8 cellular contexts compared by ENCODE assay signal in the genomic region with DNA sequence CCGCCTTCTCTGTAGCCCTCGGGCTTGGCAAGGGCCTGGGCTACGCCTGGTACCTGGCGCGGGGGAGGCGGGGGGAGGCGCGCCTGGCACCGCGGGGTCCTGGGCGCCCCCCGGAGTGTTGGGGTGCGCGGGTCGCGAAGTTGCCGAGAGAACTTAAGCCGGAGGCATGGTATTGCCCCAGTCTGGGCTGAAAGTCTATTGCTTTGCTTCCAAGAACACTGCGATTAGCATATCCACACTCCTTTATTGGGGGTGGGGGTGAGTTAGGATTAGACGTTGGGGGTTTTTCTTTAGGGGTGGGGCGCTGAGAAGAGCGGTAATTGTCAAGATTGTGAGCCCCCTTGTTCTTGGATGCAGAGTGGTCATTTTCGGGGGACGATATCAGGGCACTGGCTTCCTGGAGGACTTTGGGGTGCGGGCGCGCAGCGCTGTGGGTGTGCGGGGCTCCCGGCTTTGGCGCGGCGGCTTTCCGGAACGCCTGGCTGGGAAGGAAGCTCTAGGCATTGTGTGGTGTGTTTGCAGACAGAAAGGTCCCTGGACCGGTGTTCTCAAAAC. TPM values are rescaled to one million over a fixed set of nuclear protein-coding genes. Genes with fewer than 3 reads are reported as not detected.
DNase-seq lines count a peak whose midpoint lies in the region; ATAC-seq and TF ChIP-seq lines count a peak whose summit lies in the region.

No MANE protein-coding gene starts in this region.

- H3K4me3 ChIP-seq in A673 (ENCODE audit: low read depth, low read length, poor library complexity, severe bottlenecking) (peak overlapping the region; percentile 90), heart right ventricle (peak overlapping the region; percentile 62 to 97 (median 90))

- H3K4me3 Mint-ChIP-seq in activated B cell treated with CpG ODN at 0.5 μM for 24 hours, result peak overlapping the region; percentile 70

- BruUV-seq in A673 (replicated peaks; lab: Mats Ljungman, UMichigan), result no TSS peak

- H3K9me3 Mint-ChIP-seq in activated B cell treated with CpG ODN at 0.5 μM for 24 hours, result no peaks in the 10 kb centered on the region

- TF ChIP-seq CTCF in A673 (conservative IDR thresholded peaks at IDR 0.05; ENCODE audit: low read depth, low read length) (no peak), activated B cell treated with CpG ODN at 0.5 μM for 24 hours (IDR thresholded peaks at IDR 0.05) (no peak), heart right ventricle (IDR thresholded peaks at IDR 0.05) (no peak)

- no peak overlapping the region for H3K27ac Mint-ChIP-seq in activated B cell treated with CpG ODN at 0.5 μM for 24 hours

- H3K36me3 ChIP-seq in A673 (ENCODE audit: insufficient read depth, low read length, poor library complexity, severe bottlenecking), result no peaks in the 10 kb centered on the region
- H3K36me3 ChIP-seq in heart right ventricle, result no peaks in the 10 kb centered on the region

- DNase-seq in A673 (ENCODE audit: low spot score), result peak; percentile 21
- DNase-seq in activated B cell treated with CpG ODN at 0.5 μM for 24 hours, result no peak
- DNase-seq in heart right ventricle, result no peak
- no peak for DNase-seq in sciatic nerve (ENCODE audit: low spot score)
- no peak for DNase-seq in SIG-M5 treated with dmso at 0.1 percent for 504 hours (lab: John Stamatoyannopoulos, UW; ENCODE audit: unreplicated experiment)
- DNase-seq in NCI-H146 treated with DMSO at 0.1 percent for 48 hours (lab: John Stamatoyannopoulos, UW; ENCODE audit: unreplicated experiment), result no peak
- DNase-seq in activated CD8-positive, alpha-beta memory T cell treated with anti-CD3 and anti-CD28 coated beads for 24 hours, result no peak

- no peaks in the 10 kb centered on the region for H3K36me3 Mint-ChIP-seq in activated B cell treated with CpG ODN at 0.5 μM for 24 hours (ENCODE audit: low read depth)

- 1% methylated on average over 36 of the region's 36 CpGs for WGBS in heart right ventricle, 2 donors

- peaks cover 57% of the 10 kb centered on the region for H3K27me3 Mint-ChIP-seq in activated B cell treated with CpG ODN at 0.5 μM for 24 hours

- POLR2A ChIA-PET in A673 (lab: Charles Lee; ENCODE audit: low non-redundant PET), result interaction anchor here (1.1 kb wide), 1 partner anchor 743 kb away, joined by 3 read pairs; the partner anchor contains the start of gene MARCHF7
- POLR2A ChIA-PET in activated B cell treated with CpG ODN at 0.5 μM for 24 hours (lab: Charles Lee), result no interaction called here

- H3K27ac ChIP-seq in A673 (ENCODE audit: low read depth, low read length, poor library complexity, severe bottlenecking), result peak overlapping the region; percentile 70
- H3K27ac ChIP-seq in heart right ventricle, result peak overlapping the region; percentile 74 to 97 (median 92)

- H3K9me3 ChIP-seq in A673 (ENCODE audit: low read depth, low read length, poor library complexity, severe bottlenecking) (no peaks in the 10 kb centered on the region), heart right ventricle (no peaks in the 10 kb centered on the region)

- peaks cover 18% of the 10 kb centered on the region for H3K4me1 Mint-ChIP-seq in activated B cell treated with CpG ODN at 0.5 μM for 24 hours

- no peaks in the 10 kb centered on the region for H3K27me3 ChIP-seq in A673 (replicated peaks; ENCODE audit: insufficient read depth, low read depth, low read length, poor library complexity)
- peaks cover 0 to 44% (median 0%) of the 10 kb centered on the region in 7 donors for H3K27me3 ChIP-seq in heart right ventricle

- H3K4me1 ChIP-seq in A673 (ENCODE audit: insufficient read depth, low read length, poor library complexity, severe bottlenecking) (peaks cover 21% of the 10 kb centered on the region), heart right ventricle (peaks cover 7 to 68% (median 47%) of the 10 kb centered on the region in 9 donors)

- ATAC-seq in GM21723 (IDR thresholded peaks at IDR 0.05; ENCODE audit: unreplicated experiment) (peak; percentile 2), activated B cell treated with CpG ODN at 0.5 μM for 24 hours (ENCODE audit: low read depth) (no peak), heart right ventricle (peak; percentile 2 to 65 (median 16)), sciatic nerve (peak; percentile 5)

- CTCF ChIA-PET in A673 (lab: Charles Lee) (interaction anchor here (0.6 to 1.2 kb wide), 2 partner anchors 15 to 150 kb away, joined by 3 to 4 read pairs; no protein-coding TSS in a partner anchor), activated B cell treated with CpG ODN at 0.5 μM for 24 hours (lab: Charles Lee) (no interaction called here)

- intact Hi-C loops in A673 (cut with micrococcal nuclease; ENCODE audit: unreplicated experiment), result no loop called here
- intact Hi-C loops in activated B cell treated with CpG ODN at 0.5 μM for 24 hours (cut with micrococcal nuclease), result loop anchor here (10.0 kb wide), 1 partner anchor 746 kb away; the partner anchor contains the start of gene MARCHF7
- intact Hi-C loops in heart right ventricle (cut with DNase I), result loop anchor here in 7 of 10 donors (2.0 to 10.0 kb wide), 8 partner anchors 63 to 150 kb away; no protein-coding TSS in a partner anchor
- intact Hi-C loops in sciatic nerve (cut with DNase I), result no loop called here

RNA-seq across cellular contexts. Expression of gene TANC1, which starts 0.8 kb away (rescaled TPM):
- total RNA-seq in A673 (2021) (9.0 and 12.8 TPM in 2 replicates), activated B cell treated with CpG ODN at 0.5 μM for 24 hours (0.02 TPM in 1 of 2 replicates, not detected in the other), heart right ventricle (10 to 100 TPM; 41.0 to 90.5 (median 74.2) TPM), sciatic nerve (50.3 TPM)
- polyA plus RNA-seq in heart right ventricle, result 10 to 100 TPM; 17.8 to 44.0 TPM

Comparison
In these comparisons a context has a peak if more than half of its experiments do, and no peak if none do; other contexts are left out.
1. intact Hi-C loops: an anchor here in activated B cell treated with CpG ODN at 0.5 μM for 24 hours (10.0 kb wide) and heart right ventricle (2.0 to 10.0 kb wide); none called in A673 and sciatic nerve.